ENCODE assay signal across 1 cellular context in genomic region chr21:18318156-18318555, GRCh38.
TF ChIP-seq lines count a peak whose summit lies in the region.

No MANE protein-coding gene starts in this region.

TF ChIP-seq in GM23338, 12 proteins besides CTCF, POLR2A, EP300 and RAD21 (continued from another document):
- TF ChIP-seq ETS1 (IDR thresholded peaks at IDR 0.05): no peak
